ENCODE assay signal across 23 cellular contexts in the genomic region with DNA sequence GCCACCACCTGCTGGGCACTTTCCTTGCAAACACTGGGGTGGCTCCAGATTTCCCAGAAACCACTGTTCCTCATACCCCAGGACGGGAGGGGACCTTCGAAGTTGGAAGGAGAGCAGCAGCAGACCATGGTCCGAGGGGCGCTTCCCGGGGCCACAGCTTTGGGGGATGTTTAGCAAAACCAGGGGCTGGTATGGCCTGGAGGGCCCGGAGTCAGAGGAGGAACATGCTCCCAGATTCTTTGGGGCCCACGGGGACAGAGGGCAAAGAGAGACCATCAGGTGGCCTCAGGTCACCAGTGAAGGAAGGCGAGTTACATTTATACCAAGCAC. TPM values are rescaled to one million over a fixed set of nuclear protein-coding genes. Genes with fewer than 3 reads are reported as not detected.
DNase-seq lines count a peak whose midpoint lies in the region; ATAC-seq and TF ChIP-seq lines count a peak whose summit lies in the region.
"Had no signal": no experiment of that assay in that cellular context is flagged by ENCODE, and none has a peak within 500 bp of the region (broad histone marks: within the 10 kb centered on the region; RNA-seq: fewer than 3 reads in every experiment).

No MANE protein-coding gene starts in this region.

- no CpG with 5 or more reads among the region's 8 CpGs for WGBS in IMR-90 (ENCODE audit: extremely low coverage in 2 of 2, insufficient read length in 1 of 2), 2 experiments

- H3K4me3 ChIP-seq in IMR-90 (ENCODE audit: insufficient read depth, low read depth, low read length) (no peak overlapping the region), brain microvascular endothelial cell (ENCODE audit: low read depth, low read length) (no peak overlapping the region), kidney epithelial cell (ENCODE audit: low read depth, low read length) (no peak overlapping the region)
- H3K4me3 ChIP-seq: breast epithelium, thoracic aorta had no signal

- H3K36me3 Mint-ChIP-seq in stimulated activated effector memory CD8-positive, alpha-beta T cell treated with anti-CD3 and anti-CD28 coated beads, Interleukin-12 subunit alpha, Interleukin-12 subunit beta, amount 100 ng/mL, for 72 hours = no peaks in the 10 kb centered on the region
- H3K36me3 Mint-ChIP-seq in T-helper 17 cell (ENCODE audit: low read depth) = no peaks in the 10 kb centered on the region

- no peak overlapping the region for H3K4me2 ChIP-seq in IMR-90 (ENCODE audit: low read depth, low read length)

- no peak overlapping the region; the same call in 1 of the 2 replicates for H3K23ac ChIP-seq in IMR-90 (ENCODE audit: low read depth, low read length)

- in situ Hi-C loops in IMR-90 (cut with MboI; ENCODE audit: low sequenced_read_pairs) (no loop called here), brain microvascular endothelial cell (cut with HindIII; ENCODE audit: low pct_ligation_motif_present, low sequenced_read_pairs) (no loop called here)

- POLR2A ChIA-PET in IMR-90 (lab: Charles Lee; ENCODE audit: unreplicated experiment) = no interaction called here

- H2AK9ac ChIP-seq in IMR-90 (replicated peaks; ENCODE audit: low read depth, low read length, poor library complexity) = no peak overlapping the region

- no peak overlapping the region for H2BK20ac ChIP-seq in IMR-90 (ENCODE audit: low read depth, low read length)

- H2BK15ac ChIP-seq in IMR-90 (ENCODE audit: low read depth, low read length) = no peak overlapping the region

- peaks cover 35% of the 10 kb centered on the region for H3K4me1 Mint-ChIP-seq in stimulated activated effector memory CD8-positive, alpha-beta T cell treated with anti-CD3 and anti-CD28 coated beads, Interleukin-12 subunit alpha, Interleukin-12 subunit beta, amount 100 ng/mL, for 72 hours
- H3K4me1 Mint-ChIP-seq in T-helper 17 cell = peaks cover 18% of the 10 kb centered on the region

- H3K9me3 ChIP-seq in IMR-90 (ENCODE audit: control insufficient read depth, insufficient read depth, low read length) (no peaks in the 10 kb centered on the region), T-helper 17 cell (ENCODE audit: control insufficient read depth, low read length, poor library complexity, severe bottlenecking) (no peaks in the 10 kb centered on the region)
- H3K9me3 ChIP-seq: breast epithelium, thoracic aorta had no signal

- CTCF ChIA-PET in IMR-90 (lab: Yijun Ruan, JAX) = no interaction called here

- H3K27ac ChIP-seq in IMR-90 (ENCODE audit: insufficient read depth, low read length) (no peak overlapping the region), brain microvascular endothelial cell (no peak overlapping the region)
- H3K27ac ChIP-seq: thoracic aorta had no signal

- peak overlapping the region; percentile 29 for H3K27ac Mint-ChIP-seq in stimulated activated effector memory CD8-positive, alpha-beta T cell treated with anti-CD3 and anti-CD28 coated beads, Interleukin-12 subunit alpha, Interleukin-12 subunit beta, amount 100 ng/mL, for 72 hours
- H3K27ac Mint-ChIP-seq in T-helper 17 cell = no peak overlapping the region
- H3K27ac Mint-ChIP-seq: CD8-positive, alpha-beta T cell had no signal

- H3K4me3 Mint-ChIP-seq in stimulated activated effector memory CD8-positive, alpha-beta T cell treated with anti-CD3 and anti-CD28 coated beads, Interleukin-12 subunit alpha, Interleukin-12 subunit beta, amount 100 ng/mL, for 72 hours = no peak overlapping the region
- no peak overlapping the region for H3K4me3 Mint-ChIP-seq in T-helper 17 cell
- H3K4me3 Mint-ChIP-seq: CD8-positive, alpha-beta T cell had no signal

- peaks cover 38% of the 10 kb centered on the region for H3K4me1 ChIP-seq in IMR-90 (ENCODE audit: control insufficient read depth, insufficient read depth, low read length)
- H3K4me1 ChIP-seq: breast epithelium had no signal

- no peak overlapping the region for H4K5ac ChIP-seq in IMR-90 (ENCODE audit: low read depth, low read length)

- intact Hi-C loops in IMR-90 (cut with micrococcal nuclease) = no loop called here

- ATAC-seq in IMR-90 (ENCODE audit: low read depth) = no peak
- ATAC-seq in stimulated activated effector memory CD8-positive, alpha-beta T cell treated with anti-CD3 and anti-CD28 coated beads, Interleukin-12 subunit alpha, Interleukin-12 subunit beta, amount 100 ng/mL, for 72 hours = no peak
- no peak for ATAC-seq in T-helper 17 cell
- no peak for ATAC-seq in HG02678 (IDR thresholded peaks at IDR 0.05; ENCODE audit: unreplicated experiment)
- ATAC-seq: CD8-positive, alpha-beta T cell; PC-3 had no signal

- H3K18ac ChIP-seq in IMR-90 (ENCODE audit: low read depth, low read length) = no peak overlapping the region

- no peak overlapping the region; the same call in 1 of the 2 replicates for H3K4ac ChIP-seq in IMR-90 (ENCODE audit: low read depth, low read length)

- no peak for TF ChIP-seq POLR2A in IMR-90 (IDR thresholded peaks at IDR 0.05; ENCODE audit: low read depth, low read length)

- H2AFZ ChIP-seq in IMR-90 (replicated peaks; ENCODE audit: low read length, poor library complexity) = no peak overlapping the region

- TF ChIP-seq RAD21 in IMR-90 (IDR thresholded peaks at IDR 0.05; ENCODE audit: low read length) = no peak

- peaks cover 35 to 88% of the 10 kb centered on the region in 2 experiments for H3K79me1 ChIP-seq in IMR-90 (ENCODE audit: low read depth in 1 of 2, low read length in 2 of 2)

- H4K91ac ChIP-seq in IMR-90 (ENCODE audit: insufficient read depth, low read depth, low read length) = no peak overlapping the region

- no peak overlapping the region for H3K56ac ChIP-seq in IMR-90 (ENCODE audit: extremely low read depth, insufficient read depth, low read length)

- no peaks in the 10 kb centered on the region for H3K27me3 ChIP-seq in IMR-90 (ENCODE audit: control insufficient read depth, insufficient read depth, low read length)
- H3K27me3 ChIP-seq in brain microvascular endothelial cell (replicated peaks) = no peaks in the 10 kb centered on the region
- H3K27me3 ChIP-seq in kidney epithelial cell (ENCODE audit: control insufficient read depth, insufficient read depth, low read length) = no peaks in the 10 kb centered on the region
- H3K27me3 ChIP-seq: breast epithelium had no signal

- TF ChIP-seq CTCF in IMR-90 (conservative IDR thresholded peaks at IDR 0.05; ENCODE audit: low read depth, low read length) (no peak), brain microvascular endothelial cell (IDR thresholded peaks at IDR 0.05; ENCODE audit: low read depth, low read length, missing control alignments) (peak; percentile 17), kidney epithelial cell (IDR thresholded peaks at IDR 0.05; ENCODE audit: insufficient read depth, low read length, poor library complexity, severe bottlenecking) (peak; percentile 5)

- H2BK5ac ChIP-seq in IMR-90 (ENCODE audit: low read depth, low read length, poor library complexity, severe bottlenecking) = no peak overlapping the region

- no peak overlapping the region for H3K9ac ChIP-seq in IMR-90 (ENCODE audit: low read depth, low read length)

- no TSS peak for BruUV-seq in IMR-90 (replicated peaks; lab: Mats Ljungman, UMichigan)

- H2AK5ac ChIP-seq in IMR-90 (ENCODE audit: low read depth, low read length) = 0 out of 2 replicates have a peak overlapping the region, but pooled peaks have one; percentile 2

- no peak overlapping the region for H3K14ac ChIP-seq in IMR-90 (replicated peaks; ENCODE audit: low read depth, low read length)

- no peak overlapping the region; a peak in 1 of 4 replicates for H4K8ac ChIP-seq in IMR-90 (ENCODE audit: low read depth in 2 of 2, low read length in 2 of 2)

- H3K9me3 Mint-ChIP-seq in stimulated activated effector memory CD8-positive, alpha-beta T cell treated with anti-CD3 and anti-CD28 coated beads, Interleukin-12 subunit alpha, Interleukin-12 subunit beta, amount 100 ng/mL, for 72 hours = peaks cover 3% of the 10 kb centered on the region

- H2BK120ac ChIP-seq in IMR-90 (ENCODE audit: low read depth, low read length) = no peak overlapping the region

- no peaks in the 10 kb centered on the region for H3K27me3 Mint-ChIP-seq in T-helper 17 cell

- H4K20me1 ChIP-seq in IMR-90 (ENCODE audit: insufficient read depth, low read length) = peaks cover 87% of the 10 kb centered on the region

- dilution Hi-C loops in IMR-90 (cut with HindIII; ENCODE audit: low sequenced_read_pairs, unreplicated experiment) = no loop called here

- DNase-seq in IMR-90 (no peak), brain microvascular endothelial cell (no peak), kidney epithelial cell (ENCODE audit: low read depth) (no peak), SW 1271 (lab: John Stamatoyannopoulos, UW) (no peak), T-helper 17 cell (no peak)
- DNase-seq in stimulated activated effector memory CD8-positive, alpha-beta T cell treated with anti-CD3 and anti-CD28 coated beads, Interleukin-12 subunit alpha, Interleukin-12 subunit beta, amount 100 ng/mL, for 72 hours (ENCODE audit: low spot score in 2 of 2) = no peak
- DNase-seq: activated CD4-positive, alpha-beta T cell treated with anti-CD3 and anti-CD28 coated beads, Interleukin-2, amount 50 U/mL, for 48 hours; activated CD8-positive, alpha-beta memory T cell treated with anti-CD3 and anti-CD28 coated beads, Interleukin-2, amount 50 U/mL, for 4 hours; activated gamma-delta T cell; CD8-positive, alpha-beta T cell; DMS 273 treated with DMSO at 0.1 percent for 48 hours; KG1; mammary epithelial cell; MV-4-11; NCI-H146; NCI-H510A treated with DMSO at 0.1 percent for 48 hours; PC-3; SIG-M5; stimulated activated CD4-positive, alpha-beta T cell treated with anti-CD3 and anti-CD28 coated beads, Interleukin-4, amount 100 ng/mL, for 1 hour; stimulated activated naive CD4-positive, alpha-beta T cell had no signal

- H3K9me1 ChIP-seq in IMR-90 (ENCODE audit: insufficient read depth, low read length) = peaks cover 29% of the 10 kb centered on the region

- peaks cover 28% of the 10 kb centered on the region; the same call in 1 of the 2 replicates for H3K36me3 ChIP-seq in IMR-90 (ENCODE audit: control insufficient read depth, insufficient read depth, low read length)
- no peaks in the 10 kb centered on the region for H3K36me3 ChIP-seq in brain microvascular endothelial cell (replicated peaks)
- H3K36me3 ChIP-seq in kidney epithelial cell (ENCODE audit: control insufficient read depth, insufficient read depth, low read length) = no peaks in the 10 kb centered on the region
- H3K36me3 ChIP-seq: breast epithelium, thoracic aorta had no signal

TF ChIP-seq in IMR-90, 13 proteins besides CTCF, POLR2A, EP300 and RAD21 (continues in another document):
- TF ChIP-seq, protein P1, sequence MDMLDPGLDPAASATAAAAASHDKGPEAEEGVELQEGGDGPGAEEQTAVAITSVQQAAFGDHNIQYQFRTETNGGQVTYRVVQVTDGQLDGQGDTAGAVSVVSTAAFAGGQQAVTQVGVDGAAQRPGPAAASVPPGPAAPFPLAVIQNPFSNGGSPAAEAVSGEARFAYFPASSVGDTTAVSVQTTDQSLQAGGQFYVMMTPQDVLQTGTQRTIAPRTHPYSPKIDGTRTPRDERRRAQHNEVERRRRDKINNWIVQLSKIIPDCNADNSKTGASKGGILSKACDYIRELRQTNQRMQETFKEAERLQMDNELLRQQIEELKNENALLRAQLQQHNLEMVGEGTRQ (IDR thresholded peaks at IDR 0.05; ENCODE audit: low read depth, low read length) = no peak

RNA-seq across cellular contexts. Expression of gene HS6ST1, which starts 25.3 kb away (rescaled TPM):
- total RNA-seq in IMR-90 (2012; rRNA removed) = 29.7 and 29.9 TPM in 2 replicates
- 36.9 and 39.7 TPM in 2 replicates for polyA plus RNA-seq in IMR-90 (2012; rRNA removed)
- polyA plus RNA-seq in IMR-90 (2012; cell fraction: cytosol; rRNA removed) = 22.1 and 48.3 TPM in 2 replicates
- 21.0 and 34.4 TPM in 2 replicates for polyA plus RNA-seq in IMR-90 (2012; cell fraction: nucleus; rRNA removed; ENCODE audit: low replicate concordance)
- total RNA-seq in kidney epithelial cell = 32.7 and 34.4 TPM in 2 replicates
- 10 to 100 TPM; 12.5 to 12.9 TPM for total RNA-seq in T-helper 17 cell
